7 cellular contexts compared by ENCODE assay signal in the genomic region with DNA sequence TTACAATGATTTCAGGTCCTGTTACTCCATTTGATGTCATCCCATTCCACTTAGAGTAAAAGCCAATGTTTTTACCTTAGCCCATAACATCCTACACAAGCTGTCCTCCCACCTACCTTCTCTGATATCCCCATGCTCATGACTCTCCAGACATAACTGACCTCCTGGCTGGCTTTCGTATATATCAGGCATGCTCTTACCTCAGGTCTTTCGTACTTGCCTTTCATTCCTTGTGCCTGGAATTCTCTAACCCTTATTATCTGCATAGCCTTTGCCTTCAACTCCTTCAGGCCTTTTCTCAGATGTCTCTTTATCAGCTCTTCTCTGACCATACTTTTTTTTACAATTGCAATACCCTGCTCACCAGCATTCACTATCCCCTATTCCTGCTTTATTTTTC. TPM values are rescaled to one million over a fixed set of nuclear protein-coding genes. Genes with fewer than 3 reads are reported as not detected.
"Had no signal": no experiment of that assay in that cellular context is flagged by ENCODE, and none has a peak within 500 bp of the region (broad histone marks: within the 10 kb centered on the region; RNA-seq: fewer than 3 reads in every experiment).

No MANE protein-coding gene starts in this region.

- FAIRE-seq: G401.6, GM12878, GM12891, GM18507, GM19239 had no signal

- ATAC-seq: GM12878 had no signal

- DNase-seq: GDM1, GF-D8 had no signal

- H3K4me3 ChIP-seq: GM12878 had no signal

RNA-seq across cellular contexts. Expression of a gene that starts 22.7 kb away (rescaled TPM):
- total RNA-seq: GM12878 had no signal
- polyA plus RNA-seq: GM12878 had no signal
